Comparison of ENCODE assay signal across 2 cellular contexts in the genomic region with DNA sequence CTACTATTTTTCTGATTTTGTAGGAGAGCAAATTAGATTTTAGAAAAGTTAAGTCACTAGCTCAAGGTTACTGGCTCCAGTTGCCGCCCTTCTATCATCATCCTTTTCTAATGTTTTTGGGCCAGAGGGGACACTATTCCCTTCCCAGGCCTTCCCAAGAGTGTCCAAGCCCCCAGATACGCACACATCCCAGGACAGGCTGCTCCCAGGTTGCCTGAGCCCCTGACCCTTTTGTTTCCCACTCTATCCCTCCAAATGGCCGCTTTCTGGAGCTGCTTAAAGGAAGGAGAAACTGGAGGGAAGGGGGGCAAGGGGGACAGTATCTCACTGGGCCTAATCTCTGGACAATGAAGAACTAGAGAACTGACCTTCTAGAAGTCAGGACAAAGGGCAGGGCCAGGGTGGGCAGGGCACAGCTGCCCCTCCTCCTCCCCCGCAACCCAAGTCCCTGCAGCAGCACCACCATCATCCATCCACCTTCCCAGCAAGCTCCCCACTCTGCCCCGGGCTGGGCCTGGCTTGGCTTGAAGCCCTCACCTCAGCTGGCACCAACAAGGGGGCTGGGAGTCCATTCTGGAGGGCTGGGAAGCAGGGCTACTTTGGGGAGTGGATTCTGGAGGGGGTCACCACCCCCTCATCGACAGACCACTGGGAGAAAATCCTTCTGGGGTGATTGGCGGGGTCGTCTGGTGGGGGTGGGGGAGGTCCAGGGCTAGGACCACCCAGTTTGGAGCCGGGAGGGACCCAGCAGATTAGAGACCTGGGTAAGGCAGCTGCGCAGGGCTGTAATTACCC.
TF ChIP-seq lines count a peak whose summit lies in the region.

No MANE protein-coding gene starts in this region.

TF ChIP-seq in SK-N-SH, 30 proteins besides CTCF, POLR2A, EP300 and RAD21 (continued from another document):
- TF ChIP-seq JUND (IDR thresholded peaks at IDR 0.05) = no peak
- no peak for TF ChIP-seq CHD2 (IDR thresholded peaks at IDR 0.05; ENCODE audit: low read length, partially characterized antibody)
- TF ChIP-seq ELF1 (IDR thresholded peaks at IDR 0.05) = no peak
- no peak for TF ChIP-seq NRF1 (IDR thresholded peaks at IDR 0.05; ENCODE audit: low read depth, low read length)

TF ChIP-seq in SK-N-SH treated with all-trans-retinoic acid at 6 μM for 48 hours, 23 proteins besides CTCF, POLR2A, EP300 and RAD21 (continued from another document):
- TF ChIP-seq POU6F1 (CRISPR knock-in tag; IDR thresholded peaks at IDR 0.05; ENCODE audit: borderline replicate concordance, low read depth) (no peak), OSR1 (CRISPR knock-in tag; IDR thresholded peaks at IDR 0.05) (no peak), GLIS3 (CRISPR knock-in tag; IDR thresholded peaks at IDR 0.05) (no peak), CREB5 (CRISPR knock-in tag; IDR thresholded peaks at IDR 0.05; ENCODE audit: low read depth) (no peak), ESRRG (CRISPR knock-in tag; IDR thresholded peaks at IDR 0.05) (no peak), SNAI2 (CRISPR knock-in tag; IDR thresholded peaks at IDR 0.05) (no peak)
